Comparison of ENCODE assay signal across 14 cellular contexts in genomic region chr17:27216836-27217235, GRCh38.
DNase-seq lines count a peak whose midpoint lies in the region; ATAC-seq and TF ChIP-seq lines count a peak whose summit lies in the region.
"Had no signal": no experiment of that assay in that cellular context is flagged by ENCODE, and none has a peak within 500 bp of the region (broad histone marks: within the 10 kb centered on the region; RNA-seq: fewer than 3 reads in every experiment).

No MANE protein-coding gene starts in this region.

- DNase-seq in ACHN (peak; percentile 23), NB4 (ENCODE audit: low read depth) (peak; percentile 66), NCI-H187 (lab: John Stamatoyannopoulos, UW) (no peak), medulla oblongata (ENCODE audit: extremely low spot score) (no peak), mesenchymal stem cell (no peak), NCI-H187 treated with DMSO at 0.1 percent for 48 hours (lab: John Stamatoyannopoulos, UW) (no peak)
- DNase-seq: activated CD4-positive, alpha-beta T cell treated with anti-CD3 and anti-CD28 coated beads, Interleukin-2, amount 50 U/mL, for 48 hours; EL had no signal

- H3K9me3 ChIP-seq in mesenchymal stem cell (ENCODE audit: control insufficient read depth, low read length): peaks cover 7% of the 10 kb centered on the region
- H3K9me3 ChIP-seq: esophagus muscularis mucosa had no signal

- peak overlapping the region; percentile 76 for H3K27ac Mint-ChIP-seq in dendritic cell treated with granulocyte-macrophage colony-stimulating factor and Interleukin-4, amounts not matched to agents 40 ng/mL and 50 ng/mL, for 4 days
- H3K27ac Mint-ChIP-seq: neural progenitor cell had no signal

- no peaks in the 10 kb centered on the region for H3K36me3 Mint-ChIP-seq in dendritic cell treated with granulocyte-macrophage colony-stimulating factor and Interleukin-4, amounts not matched to agents 40 ng/mL and 50 ng/mL, for 4 days (ENCODE audit: low read depth)
- H3K36me3 Mint-ChIP-seq: neural progenitor cell had no signal

- intact Hi-C loops in dendritic cell treated with granulocyte-macrophage colony-stimulating factor and Interleukin-4, amounts not matched to agents 40 ng/mL and 50 ng/mL, for 4 days (cut with micrococcal nuclease): no loop called here

- no peak overlapping the region for H4K91ac ChIP-seq in mesenchymal stem cell (ENCODE audit: low read length)

- H2BK15ac ChIP-seq in mesenchymal stem cell (ENCODE audit: low read depth, poor library complexity, severe bottlenecking): no peak overlapping the region

- no peak overlapping the region for H2BK5ac ChIP-seq in mesenchymal stem cell (ENCODE audit: low read depth, low read length, poor library complexity, severe bottlenecking)

- no peak overlapping the region for H3K14ac ChIP-seq in mesenchymal stem cell (ENCODE audit: low read length in 2 of 2)

- H2BK12ac ChIP-seq in mesenchymal stem cell (ENCODE audit: low read length in 2 of 2): no peak overlapping the region

- peaks cover 4% of the 10 kb centered on the region for H3K4me1 ChIP-seq in mesenchymal stem cell (ENCODE audit: control insufficient read depth, insufficient read depth, low read depth, low read length)
- H3K4me1 ChIP-seq: esophagus muscularis mucosa, neural progenitor cell had no signal

- H3K4me3 ChIP-seq in NB4 (ENCODE audit: low read depth, low read length) (no peak overlapping the region), mesenchymal stem cell (ENCODE audit: insufficient read depth in 1 of 2, low read depth in 1 of 2, low read length in 2 of 2) (no peak overlapping the region)
- H3K4me3 ChIP-seq: A549, esophagus muscularis mucosa, neural progenitor cell had no signal

- no peak overlapping the region for H4K8ac ChIP-seq in mesenchymal stem cell (ENCODE audit: low read length)

- H2AFZ ChIP-seq in mesenchymal stem cell (ENCODE audit: low read depth, low read length): no peak overlapping the region
- H2AFZ ChIP-seq: neural progenitor cell had no signal

- no peaks in the 10 kb centered on the region for H3K27me3 Mint-ChIP-seq in dendritic cell treated with granulocyte-macrophage colony-stimulating factor and Interleukin-4, amounts not matched to agents 40 ng/mL and 50 ng/mL, for 4 days

- H3K4me2 ChIP-seq in mesenchymal stem cell (ENCODE audit: low read length, poor library complexity, severe bottlenecking): no peak overlapping the region
- H3K4me2 ChIP-seq: A549, neural progenitor cell had no signal

- in situ Hi-C loops in ACHN (cut with HindIII; ENCODE audit: low pct_ligation_motif_present, low pct_unique_long_range_greater_than_20kb, low sequenced_read_pairs): no loop called here

- ATAC-seq in GM18861 (IDR thresholded peaks at IDR 0.05; ENCODE audit: unreplicated experiment): peak; percentile 33
- ATAC-seq: A549 had no signal

- H3K27me3 ChIP-seq in mesenchymal stem cell (ENCODE audit: control insufficient read depth in 1 of 2, insufficient read depth in 1 of 2, low read length in 2 of 2): no peaks in the 10 kb centered on the region
- H3K27me3 ChIP-seq: esophagus muscularis mucosa, neural progenitor cell had no signal

- H3K23ac ChIP-seq in mesenchymal stem cell (ENCODE audit: low read length in 2 of 2): no peak overlapping the region

- H3K9me3 Mint-ChIP-seq in dendritic cell treated with granulocyte-macrophage colony-stimulating factor and Interleukin-4, amounts not matched to agents 40 ng/mL and 50 ng/mL, for 4 days: peaks cover 20% of the 10 kb centered on the region
- H3K9me3 Mint-ChIP-seq: stimulated activated naive CD8-positive, alpha-beta T cell treated with anti-CD3 and anti-CD28 coated beads, Interleukin-15, Interleukin-2, amounts not matched to agents 100 ng/mL and 50 ng/mL, for 24 hours had no signal

- H3K9ac ChIP-seq in mesenchymal stem cell (ENCODE audit: low read length): no peak overlapping the region
- H3K9ac ChIP-seq: neural progenitor cell had no signal

- H3K79me1 ChIP-seq in mesenchymal stem cell (replicated peaks; ENCODE audit: low read length, poor library complexity, severe bottlenecking): no peaks in the 10 kb centered on the region

- H3K36me3 ChIP-seq in mesenchymal stem cell (ENCODE audit: control insufficient read depth in 1 of 2, insufficient read depth in 2 of 2, low read depth in 1 of 2, low read length in 2 of 2): no peaks in the 10 kb centered on the region
- H3K36me3 ChIP-seq: esophagus muscularis mucosa, neural progenitor cell had no signal

- no CpG with 5 or more reads among the region's 1 CpG for WGBS in mesenchymal stem cell

- peaks cover 37% of the 10 kb centered on the region for H3K4me1 Mint-ChIP-seq in dendritic cell treated with granulocyte-macrophage colony-stimulating factor and Interleukin-4, amounts not matched to agents 40 ng/mL and 50 ng/mL, for 4 days (ENCODE audit: low read depth)
- H3K4me1 Mint-ChIP-seq: neural progenitor cell had no signal

- H3K27ac ChIP-seq in mesenchymal stem cell (ENCODE audit: low read length, poor library complexity, severe bottlenecking): no peak overlapping the region
- H3K27ac ChIP-seq: A549, esophagus muscularis mucosa, neural progenitor cell had no signal

- H3K4ac ChIP-seq in mesenchymal stem cell (ENCODE audit: low read depth in 1 of 2, low read length in 2 of 2): no peak overlapping the region

- H3K18ac ChIP-seq in mesenchymal stem cell (ENCODE audit: low read depth in 1 of 2, low read length in 2 of 2): no peak overlapping the region

- no peak overlapping the region for H2BK120ac ChIP-seq in mesenchymal stem cell (ENCODE audit: low read depth, low read length)

- H3K4me3 Mint-ChIP-seq in dendritic cell treated with granulocyte-macrophage colony-stimulating factor and Interleukin-4, amounts not matched to agents 40 ng/mL and 50 ng/mL, for 4 days: no peak overlapping the region
- H3K4me3 Mint-ChIP-seq: neural progenitor cell; stimulated activated naive CD8-positive, alpha-beta T cell treated with anti-CD3 and anti-CD28 coated beads, Interleukin-15, Interleukin-2, amounts not matched to agents 100 ng/mL and 50 ng/mL, for 24 hours had no signal

- H2AK5ac ChIP-seq in mesenchymal stem cell (ENCODE audit: low read length, severe bottlenecking): no peak overlapping the region

- no peak for TF ChIP-seq POLR2A in NB4 (IDR thresholded peaks at IDR 0.05; ENCODE audit: extremely low read depth, insufficient read length)

- TF ChIP-seq CTCF in NB4 (IDR thresholded peaks at IDR 0.05; ENCODE audit: low read depth, low read length): no peak

Comparison
In these comparisons a context has a peak if more than half of its experiments do, and no peak if none do; other contexts are left out.
1. DNase-seq: peak in ACHN (single experiment) and NB4 (single experiment); none in NCI-H187 (0 of 2), medulla oblongata (single experiment), mesenchymal stem cell (single experiment) and NCI-H187 treated with DMSO at 0.1 percent for 48 hours (single experiment).